Comparison of ENCODE assay signal across 25 cellular contexts in genomic region chr15:27665002-27665401, GRCh38.
A peak's percentile ranks its signal among the peaks of the same experiment; 100 is the strongest.
DNase-seq lines count a peak whose midpoint lies in the region; ATAC-seq, FAIRE-seq and TF ChIP-seq lines count a peak whose summit lies in the region.
"Had no signal": no experiment of that assay in that cellular context is flagged by ENCODE, and none has a peak within 500 bp of the region (broad histone marks: within the 10 kb centered on the region; RNA-seq: fewer than 3 reads in every experiment).

No MANE protein-coding gene starts in this region.

- H3K9me3 ChIP-seq in BLaER1, result peaks cover 8% of the 10 kb centered on the region; the same call in 1 of the 2 replicates
- H3K9me3 ChIP-seq in DND-41 (ENCODE audit: insufficient read depth, low read length, severe bottlenecking), result no peaks in the 10 kb centered on the region
- peaks cover 3% of the 10 kb centered on the region for H3K9me3 ChIP-seq in small intestine (ENCODE audit: control insufficient read depth, low read depth)
- H3K9me3 ChIP-seq: HAP-1 had no signal

- in situ Hi-C loops in GM13977 (cut with MboI; ENCODE audit: low pct_unique_long_range_greater_than_20kb, low sequenced_read_pairs, unreplicated experiment), result no loop called here

- H2AFZ ChIP-seq in DND-41 (ENCODE audit: low read depth, low read length), result no peak overlapping the region
- H2AFZ ChIP-seq: GM23248 had no signal

- peaks cover 47% of the 10 kb centered on the region for H3K4me1 Mint-ChIP-seq in nephron
- H3K4me1 Mint-ChIP-seq: B cell; CD4-positive, CD25-positive, alpha-beta regulatory T cell had no signal

- peak overlapping the region in 2 of 3 experiments; percentile 59 to 69 for H3K27ac Mint-ChIP-seq in nephron
- H3K27ac Mint-ChIP-seq: B cell; CD4-positive, CD25-positive, alpha-beta regulatory T cell had no signal

- H3K4me2 ChIP-seq in BLaER1, result peak overlapping the region; percentile 50
- H3K4me2 ChIP-seq in DND-41 (ENCODE audit: insufficient read depth, low read length), result no peak overlapping the region
- H3K4me2 ChIP-seq: A549, KMS-11 had no signal

- no peaks in the 10 kb centered on the region for H4K20me1 ChIP-seq in BLaER1
- no peaks in the 10 kb centered on the region for H4K20me1 ChIP-seq in DND-41 (ENCODE audit: insufficient read depth, low read length)

- H3K36me3 ChIP-seq in BLaER1, result no peaks in the 10 kb centered on the region
- H3K36me3 ChIP-seq in DND-41 (ENCODE audit: insufficient read depth, low read length), result no peaks in the 10 kb centered on the region
- H3K36me3 ChIP-seq in small intestine (ENCODE audit: control insufficient read depth in 2 of 2, insufficient read depth in 2 of 2, low read length in 2 of 2), result no peaks in the 10 kb centered on the region
- H3K36me3 ChIP-seq: HAP-1 had no signal

- H3K4me1 ChIP-seq in BLaER1, result peaks cover 68% of the 10 kb centered on the region
- no peaks in the 10 kb centered on the region for H3K4me1 ChIP-seq in DND-41 (ENCODE audit: insufficient read depth, low read length)
- no peaks in the 10 kb centered on the region for H3K4me1 ChIP-seq in small intestine (ENCODE audit: control insufficient read depth in 2 of 2, insufficient read depth in 1 of 2, low read depth in 1 of 2, low read length in 1 of 2)
- H3K4me1 ChIP-seq: A549, Caco-2, HAP-1 had no signal

- peaks cover 13% of the 10 kb centered on the region for H3K9me3 Mint-ChIP-seq in nephron

- no peak overlapping the region for H3K4me3 Mint-ChIP-seq in nephron
- H3K4me3 Mint-ChIP-seq: B cell; CD4-positive, CD25-positive, alpha-beta regulatory T cell had no signal

- H3K9ac ChIP-seq in BLaER1 (no peak overlapping the region), DND-41 (ENCODE audit: low read depth, low read length) (no peak overlapping the region)
- H3K9ac ChIP-seq: GM23248, KMS-11 had no signal

- H3K4me3 ChIP-seq in BLaER1, result no peak overlapping the region
- no peak overlapping the region for H3K4me3 ChIP-seq in DND-41 (ENCODE audit: low read depth in 1 of 2, low read length in 2 of 2)
- H3K4me3 ChIP-seq in small intestine (ENCODE audit: low read depth in 1 of 2, low read length in 2 of 2), result no peak overlapping the region
- H3K4me3 ChIP-seq: A549, GM12878, GM23248, HAP-1 had no signal

- H3K79me2 ChIP-seq in DND-41 (ENCODE audit: insufficient read depth, low read length), result no peaks in the 10 kb centered on the region

- no peak for FAIRE-seq in small intestine (lab: Jason Lieb, UNC)
- FAIRE-seq: A549, GM12878 had no signal

- H3K27ac ChIP-seq in BLaER1 (no peak overlapping the region), DND-41 (ENCODE audit: low read length) (no peak overlapping the region), small intestine (ENCODE audit: low read depth in 1 of 2, low read length in 1 of 2) (no peak overlapping the region)
- H3K27ac ChIP-seq: A549, GM23248, HL-60, KMS-11 had no signal

- DNase-seq in DND-41 (peak; percentile 19), RPMI8226 (peak; percentile 26), GM13977 (ENCODE audit: low spot score) (no peak), T-helper 9 cell (no peak), small intestine (no peak)
- DNase-seq: Caco-2; CD4-positive, CD25-positive, alpha-beta regulatory T cell; DMS 273 treated with DMSO at 0.1 percent for 48 hours; DMS79 treated with DMSO at 0.1 percent for 48 hours; GM23248; NCI-H1105 treated with DMSO at 0.1 percent for 48 hours; NCI-H1694; NCI-H2081; NCI-H2171; NCI-H345; NCI-H526; Right ventricle myocardium superior had no signal

- no peak for TF ChIP-seq CTCF in DND-41 (IDR thresholded peaks at IDR 0.05; ENCODE audit: borderline replicate concordance, extremely low read depth, low read length, poor library complexity, severe bottlenecking)
- TF ChIP-seq CTCF in nephron (IDR thresholded peaks at IDR 0.05; ENCODE audit: unreplicated experiment in 3 of 3), result no peak
- no peak for TF ChIP-seq CTCF in GM13977 (IDR thresholded peaks at IDR 0.05; ENCODE audit: extremely low read depth, insufficient read depth, missing control alignments)

- H3K27me3 ChIP-seq in BLaER1 (no peaks in the 10 kb centered on the region), DND-41 (ENCODE audit: insufficient read depth, low read length, poor library complexity) (no peaks in the 10 kb centered on the region), small intestine (ENCODE audit: control insufficient read depth in 2 of 2, insufficient read depth in 2 of 2, low read length in 2 of 2) (no peaks in the 10 kb centered on the region)

- H3K36me3 Mint-ChIP-seq in nephron (ENCODE audit: low read depth), result no peaks in the 10 kb centered on the region
- H3K36me3 Mint-ChIP-seq: CD4-positive, CD25-positive, alpha-beta regulatory T cell had no signal

- H3K27me3 Mint-ChIP-seq in nephron (ENCODE audit: low read depth), result peaks cover 7% of the 10 kb centered on the region
- H3K27me3 Mint-ChIP-seq: B cell had no signal

- no peak for ATAC-seq in DND-41 (ENCODE audit: insufficient read depth, low read depth)
- ATAC-seq: A549, GM12878 had no signal

- 57 to 80% (median 78%) methylated on average over 5 of the region's 5 CpGs for WGBS in small intestine, 3 donors

Comparison
In these comparisons a context has a peak if more than half of its experiments do, and no peak if none do; other contexts are left out.
1. DNase-seq: peak in DND-41 (single experiment) and RPMI8226 (single experiment); none in GM13977 (single experiment), T-helper 9 cell (single experiment) and small intestine (single experiment).